24 cellular contexts compared by ENCODE assay signal in genomic region chr19:43362179-43362578, GRCh38. TPM values are rescaled to one million over a fixed set of nuclear protein-coding genes. Genes with fewer than 3 reads are reported as not detected.
A peak's percentile ranks its signal among the peaks of the same experiment; 100 is the strongest.
DNase-seq lines count a peak whose midpoint lies in the region; ATAC-seq and TF ChIP-seq lines count a peak whose summit lies in the region.
"Had no signal": no experiment of that assay in that cellular context is flagged by ENCODE, and none has a peak within 500 bp of the region (broad histone marks: within the 10 kb centered on the region; RNA-seq: fewer than 3 reads in every experiment).

No MANE protein-coding gene starts in this region.

- H3K27me3 ChIP-seq in RWPE2 (ENCODE audit: insufficient read depth, poor library complexity, severe bottlenecking) (no peaks in the 10 kb centered on the region), right lobe of liver (no peaks in the 10 kb centered on the region)

- no peaks in the 10 kb centered on the region for H3K9me3 ChIP-seq in HEK293 (ENCODE audit: control insufficient read depth, insufficient read depth, low read depth, low read length)
- H3K9me3 ChIP-seq in RWPE2 (ENCODE audit: severe bottlenecking) = no peaks in the 10 kb centered on the region
- H3K9me3 ChIP-seq in right lobe of liver = no peaks in the 10 kb centered on the region
- H3K9me3 ChIP-seq: esophagus squamous epithelium, heart left ventricle, lower lobe of right lung had no signal

- WGBS in right lobe of liver (ENCODE audit: insufficient coverage, low coverage, low lambda C conversion rate, missing lambda C conversion rate) = 38% methylated on average over 4 of the region's 8 CpGs

- TF ChIP-seq POLR2A in right lobe of liver (IDR thresholded peaks at IDR 0.05) = no peak

- CTCF ChIA-PET in HEK293 (lab: Yijun Ruan, JAX) = no interaction called here

- H3K27ac ChIP-seq in HEK293 (ENCODE audit: extremely low read depth, low read depth, low read length) (no peak overlapping the region), RWPE2 (ENCODE audit: poor library complexity, severe bottlenecking) (no peak overlapping the region), right lobe of liver (no peak overlapping the region)
- H3K27ac ChIP-seq: esophagus squamous epithelium, heart left ventricle, lower lobe of right lung had no signal

- H3K36me3 ChIP-seq in HEK293 (ENCODE audit: control insufficient read depth in 2 of 2, insufficient read depth in 1 of 2, low read length in 2 of 2) (no peaks in the 10 kb centered on the region), RWPE2 (ENCODE audit: low read depth) (no peaks in the 10 kb centered on the region), right lobe of liver (no peaks in the 10 kb centered on the region)
- H3K36me3 ChIP-seq: esophagus squamous epithelium, heart left ventricle, lower lobe of right lung had no signal

- POLR2A ChIA-PET in HEK293 (lab: Yijun Ruan, JAX) = no interaction called here

- DNase-seq in AG08395 (ENCODE audit: low spot score) = peak; percentile 10
- no peak for DNase-seq in RWPE2 (ENCODE audit: low spot score)
- DNase-seq in glomerular visceral epithelial cell (ENCODE audit: extremely low spot score) = peak; percentile 74
- DNase-seq in right lobe of liver = no peak
- DNase-seq in stimulated activated CD4-positive, alpha-beta T cell treated with anti-CD3 and anti-CD28 coated beads, Interleukin-4, amount 100 ng/mL, for 4 hours = no peak
- no peak for DNase-seq in NCI-H748 treated with DMSO at 0.1 percent for 48 hours (lab: John Stamatoyannopoulos, UW)
- DNase-seq: activated CD4-positive, alpha-beta T cell treated with anti-CD3 and anti-CD28 coated beads for 36 hours; activated naive CD8-positive, alpha-beta T cell treated with anti-CD3 and anti-CD28 coated beads for 36 hours; effector memory CD8-positive, alpha-beta T cell; esophagus squamous epithelium; heart left ventricle; immature natural killer cell; Karpas-422; lower lobe of right lung; NCI-H2081 treated with DMSO at 0.1 percent for 48 hours; NCI-H446 treated with DMSO at 0.1 percent for 48 hours; NK-92 treated with Interleukin-12 subunit alpha and Interleukin-12 subunit beta, amount 100 ng/mL, for 24 hours had no signal

- H3K4me1 ChIP-seq in HEK293 (ENCODE audit: control insufficient read depth, insufficient read depth, low read length) (peaks cover 3% of the 10 kb centered on the region), RWPE2 (ENCODE audit: insufficient read depth, poor library complexity, severe bottlenecking) (no peaks in the 10 kb centered on the region), right lobe of liver (no peaks in the 10 kb centered on the region)
- H3K4me1 ChIP-seq: esophagus squamous epithelium, heart left ventricle, lower lobe of right lung had no signal

- ATAC-seq in RWPE2 (ENCODE audit: low read depth) (peak; percentile 28; the same call in 1 of the 3 replicates), right lobe of liver (no peak), GM18861 (IDR thresholded peaks at IDR 0.05; ENCODE audit: unreplicated experiment) (no peak)
- ATAC-seq: activated CD4-positive, alpha-beta T cell treated with anti-CD3 and anti-CD28 coated beads for 36 hours; effector memory CD8-positive, alpha-beta T cell; GM23338; heart left ventricle; lower lobe of right lung had no signal

- no peak for TF ChIP-seq CTCF in HEK293 (tag by site-specific recombination; IDR thresholded peaks at IDR 0.05)
- no peak for TF ChIP-seq CTCF in RWPE2 (IDR thresholded peaks at IDR 0.05; ENCODE audit: poor library complexity, severe bottlenecking)
- no peak for TF ChIP-seq CTCF in right lobe of liver (IDR thresholded peaks at IDR 0.05)

- intact Hi-C loops in right lobe of liver (cut with DNase I) = no loop called here

- H3K4me3 ChIP-seq in HEK293 (ENCODE audit: low read depth, low read length) (no peak overlapping the region), RWPE2 (ENCODE audit: severe bottlenecking) (no peak overlapping the region), right lobe of liver (no peak overlapping the region)
- H3K4me3 ChIP-seq: esophagus squamous epithelium, GM23338, heart left ventricle, lower lobe of right lung had no signal

TF ChIP-seq in HEK293, 187 proteins besides CTCF, POLR2A, EP300 and RAD21:
- TF ChIP-seq ZNF837 (tag by site-specific recombination; IDR thresholded peaks at IDR 0.05) (no peak), ZNF140 (tag by site-specific recombination; IDR thresholded peaks at IDR 0.05) (no peak), ZNF624 (tag by site-specific recombination; IDR thresholded peaks at IDR 0.05) (no peak), ZNF747 (tag by site-specific recombination; IDR thresholded peaks at IDR 0.05) (no peak), ZNF701 (tag by site-specific recombination; IDR thresholded peaks at IDR 0.05) (no peak), ZNF600 (tag by site-specific recombination; IDR thresholded peaks at IDR 0.05) (no peak), KLF1 (tag by site-specific recombination; IDR thresholded peaks at IDR 0.05) (no peak), ZSCAN30 (tag by site-specific recombination; IDR thresholded peaks at IDR 0.05) (no peak), EGR2 (tag by site-specific recombination; IDR thresholded peaks at IDR 0.05; ENCODE audit: low read depth) (peak; percentile 50; the same call in 1 of the 2 replicates), SCRT2 (tag by site-specific recombination; IDR thresholded peaks at IDR 0.05) (no peak), ZFHX2 (tag by site-specific recombination; conservative IDR thresholded peaks at IDR 0.05) (peak; percentile 50; the same call in 1 of the 2 replicates), ZNF214 (tag by site-specific recombination; IDR thresholded peaks at IDR 0.05; ENCODE audit: borderline replicate concordance) (no peak), GLI4 (tag by site-specific recombination; IDR thresholded peaks at IDR 0.05) (no peak)
- TF ChIP-seq, protein P1, sequence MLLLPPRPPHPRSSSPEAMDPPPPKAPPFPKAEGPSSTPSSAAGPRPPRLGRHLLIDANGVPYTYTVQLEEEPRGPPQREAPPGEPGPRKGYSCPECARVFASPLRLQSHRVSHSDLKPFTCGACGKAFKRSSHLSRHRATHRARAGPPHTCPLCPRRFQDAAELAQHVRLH (tag by site-specific recombination; IDR thresholded peaks at IDR 0.05) = no peak
- TF ChIP-seq, protein P2, sequence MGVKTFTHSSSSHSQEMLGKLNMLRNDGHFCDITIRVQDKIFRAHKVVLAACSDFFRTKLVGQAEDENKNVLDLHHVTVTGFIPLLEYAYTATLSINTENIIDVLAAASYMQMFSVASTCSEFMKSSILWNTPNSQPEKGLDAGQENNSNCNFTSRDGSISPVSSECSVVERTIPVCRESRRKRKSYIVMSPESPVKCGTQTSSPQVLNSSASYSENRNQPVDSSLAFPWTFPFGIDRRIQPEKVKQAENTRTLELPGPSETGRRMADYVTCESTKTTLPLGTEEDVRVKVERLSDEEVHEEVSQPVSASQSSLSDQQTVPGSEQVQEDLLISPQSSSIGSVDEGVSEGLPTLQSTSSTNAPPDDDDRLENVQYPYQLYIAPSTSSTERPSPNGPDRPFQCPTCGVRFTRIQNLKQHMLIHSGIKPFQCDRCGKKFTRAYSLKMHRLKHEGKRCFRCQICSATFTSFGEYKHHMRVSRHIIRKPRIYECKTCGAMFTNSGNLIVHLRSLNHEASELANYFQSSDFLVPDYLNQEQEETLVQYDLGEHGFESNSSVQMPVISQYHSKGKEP (tag by site-specific recombination; IDR thresholded peaks at IDR 0.05) = no peak
- TF ChIP-seq, protein P3, sequence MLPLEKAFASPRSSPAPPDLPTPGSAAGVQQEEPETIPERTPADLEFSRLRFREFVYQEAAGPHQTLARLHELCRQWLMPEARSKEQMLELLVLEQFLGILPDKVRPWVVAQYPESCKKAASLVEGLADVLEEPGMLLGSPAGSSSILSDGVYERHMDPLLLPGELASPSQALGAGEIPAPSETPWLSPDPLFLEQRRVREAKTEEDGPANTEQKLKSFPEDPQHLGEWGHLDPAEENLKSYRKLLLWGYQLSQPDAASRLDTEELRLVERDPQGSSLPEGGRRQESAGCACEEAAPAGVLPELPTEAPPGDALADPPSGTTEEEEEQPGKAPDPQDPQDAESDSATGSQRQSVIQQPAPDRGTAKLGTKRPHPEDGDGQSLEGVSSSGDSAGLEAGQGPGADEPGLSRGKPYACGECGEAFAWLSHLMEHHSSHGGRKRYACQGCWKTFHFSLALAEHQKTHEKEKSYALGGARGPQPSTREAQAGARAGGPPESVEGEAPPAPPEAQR (tag by site-specific recombination; IDR thresholded peaks at IDR 0.05) = no peak

RNA-seq across cellular contexts. Expression of gene CD177, which starts 8.7 kb away (rescaled TPM):
- total RNA-seq in right lobe of liver = 1 to 10 TPM in 3 of 6 experiments, under 1 TPM in 2, not detected in 1; 0.51 to 5.3 (median 1.3) TPM
- total RNA-seq: activated CD4-positive, alpha-beta T cell treated with anti-CD3 and anti-CD28 coated beads for 36 hours; activated naive CD8-positive, alpha-beta T cell treated with anti-CD3 and anti-CD28 coated beads for 36 hours; activated T-helper 1 cell treated with anti-CD3 and anti-CD28 coated beads, Interleukin-12 subunit alpha, Interleukin-12 subunit beta, Interleukin-2, Interleukin-4 antibody, amounts not matched to agents 30 ng/mL and 10 ng/mL and 1 ng/mL, durations not matched to agents 14 hours and 24 hours and 36 hours; HT-29 had no signal

RNA-seq across cellular contexts. Expression of gene TEX101, which starts 52.5 kb away (rescaled TPM):
- not detected for total RNA-seq in right lobe of liver
- total RNA-seq: A172; activated CD4-positive, alpha-beta T cell treated with anti-CD3 and anti-CD28 coated beads for 36 hours; activated naive CD8-positive, alpha-beta T cell treated with anti-CD3 and anti-CD28 coated beads for 36 hours; activated T-helper 1 cell treated with anti-CD3 and anti-CD28 coated beads, Interleukin-12 subunit alpha, Interleukin-12 subunit beta, Interleukin-2, Interleukin-4 antibody, amounts not matched to agents 30 ng/mL and 10 ng/mL and 1 ng/mL, durations not matched to agents 14 hours and 24 hours and 36 hours; GM23338; heart left ventricle; HT-29; lower lobe of right lung; urinary bladder had no signal

Comparison
In these comparisons a context has a peak if more than half of its experiments do, and no peak if none do; other contexts are left out.
1. DNase-seq: peak in AG08395 (single experiment) and glomerular visceral epithelial cell (single experiment); none in RWPE2 (single experiment), right lobe of liver (0 of 3), stimulated activated CD4-positive, alpha-beta T cell treated with anti-CD3 and anti-CD28 coated beads, Interleukin-4, amount 100 ng/mL, for 4 hours (0 of 2) and NCI-H748 treated with DMSO at 0.1 percent for 48 hours (single experiment).